ENCODE assay signal across 17 cellular contexts in genomic region chr15:32952062-32952461, GRCh38.
DNase-seq lines count a peak whose midpoint lies in the region; ATAC-seq and TF ChIP-seq lines count a peak whose summit lies in the region.
"Had no signal": no experiment of that assay in that cellular context is flagged by ENCODE, and none has a peak within 500 bp of the region (broad histone marks: within the 10 kb centered on the region; RNA-seq: fewer than 3 reads in every experiment).

No MANE protein-coding gene starts in this region.

- H3K9ac ChIP-seq in adipocyte (ENCODE audit: low read length), result no peak overlapping the region
- H3K9ac ChIP-seq: BLaER1 had no signal

- no peak overlapping the region for H3K4me3 ChIP-seq in AG04449 (ENCODE audit: low read depth, low read length)
- no peak overlapping the region for H3K4me3 ChIP-seq in adipocyte (ENCODE audit: low read length)
- H3K4me3 ChIP-seq: BLaER1, K562, SJSA1 had no signal

- H3K36me3 ChIP-seq in adipocyte (ENCODE audit: control insufficient read depth, insufficient read depth, low read length, severe bottlenecking), result no peaks in the 10 kb centered on the region
- H3K36me3 ChIP-seq: BLaER1, SJSA1 had no signal

- peaks cover 33% of the 10 kb centered on the region for H3K4me1 ChIP-seq in adipocyte (ENCODE audit: control insufficient read depth, insufficient read depth, low read length)
- H3K4me1 ChIP-seq: BLaER1, SJSA1 had no signal

- CTCF ChIA-PET in AG04449 (lab: Yijun Ruan, JAX), result interaction anchor here (1.1 to 8.1 kb wide), 6 partner anchors 10 to 302 kb away, joined by 3 to 95 read pairs (median 6); no protein-coding TSS in a partner anchor

- POLR2A ChIA-PET in AG04449 (lab: Yijun Ruan, JAX), result interaction anchor here (1.5 kb wide), 1 partner anchor 82 kb away, joined by 4 read pairs; no protein-coding TSS in a partner anchor

- no peak for TF ChIP-seq CTCF in AG04449 (IDR thresholded peaks at IDR 0.05; ENCODE audit: insufficient read depth, low read length, missing control alignments)

- ATAC-seq in HG03521 (IDR thresholded peaks at IDR 0.05; ENCODE audit: unreplicated experiment), result no peak
- no peak for ATAC-seq in GM21526 (IDR thresholded peaks at IDR 0.05; ENCODE audit: low FRiP score, unreplicated experiment)
- ATAC-seq in HG02571 (IDR thresholded peaks at IDR 0.05; ENCODE audit: unreplicated experiment), result no peak
- ATAC-seq in GM21717 (IDR thresholded peaks at IDR 0.05; ENCODE audit: unreplicated experiment), result no peak
- ATAC-seq: HCT116, K562 had no signal

- H3K27me3 ChIP-seq in adipocyte (replicated peaks; ENCODE audit: control insufficient read depth, insufficient read depth, low read length), result no peaks in the 10 kb centered on the region
- H3K27me3 ChIP-seq: BLaER1, SJSA1 had no signal

- DNase-seq in AG04449 (ENCODE audit: low read depth, low spot score), result peak; percentile 64
- peak; percentile 3 for DNase-seq in HCEC 1CT
- peak; percentile 53 for DNase-seq in adipocyte (ENCODE audit: low read depth)
- peak; percentile 5 for DNase-seq in iris pigment epithelial cell (ENCODE audit: low read depth)
- DNase-seq: CD4-positive, alpha-beta memory T cell; NCI-H187; NCI-H2227 treated with DMSO at 0.1 percent for 48 hours; NCI-H510A treated with DMSO at 0.1 percent for 48 hours; NCI-H82 had no signal

- no peaks in the 10 kb centered on the region for H3K9me3 ChIP-seq in adipocyte (ENCODE audit: control insufficient read depth, low read length)
- H3K9me3 ChIP-seq: SJSA1 had no signal

Comparison
In these comparisons a context has a peak if more than half of its experiments do, and no peak if none do; other contexts are left out.
1. DNase-seq: peak in every context shown above with its lines; median percentile 64 in AG04449; 53 in adipocyte; 5 in iris pigment epithelial cell; 3 in HCEC 1CT.